ENCODE assay signal across 10 cellular contexts in genomic region chr5:163379298-163380155, GRCh38. TPM values are rescaled to one million over a fixed set of nuclear protein-coding genes. Genes with fewer than 3 reads are reported as not detected.
A peak's percentile ranks its signal among the peaks of the same experiment; 100 is the strongest.
DNase-seq lines count a peak whose midpoint lies in the region; ATAC-seq, FAIRE-seq and TF ChIP-seq lines count a peak whose summit lies in the region.
"Had no signal": no experiment of that assay in that cellular context is flagged by ENCODE, and none has a peak within 500 bp of the region (broad histone marks: within the 10 kb centered on the region; RNA-seq: fewer than 3 reads in every experiment).

No MANE protein-coding gene starts in this region.

- DNase-seq in Daoy (ENCODE audit: low read depth) (peak; percentile 83), NCI-H226 (peak; percentile 16), H1 (ENCODE audit: low read depth in 1 of 2, low spot score in 2 of 2) (no peak), neuronal stem cell (ENCODE audit: low spot score) (no peak), NCI-H146 (lab: John Stamatoyannopoulos, UW) (no peak)

- H3K36me3 ChIP-seq in H1 (ENCODE audit: control insufficient read depth in 2 of 4, insufficient read depth in 4 of 4, low read length in 3 of 4) (no peaks in the 10 kb centered on the region), neuronal stem cell (replicated peaks in 1 of 2; ENCODE audit: control insufficient read depth in 2 of 2, insufficient read depth in 2 of 2, low read length in 2 of 2) (no peaks in the 10 kb centered on the region)
- H3K36me3 ChIP-seq: thoracic aorta had no signal

- no peak for FAIRE-seq in H1 (lab: Jason Lieb, UNC)
- FAIRE-seq: colon had no signal

- no peak overlapping the region for H3K4ac ChIP-seq in H1 (replicated peaks; ENCODE audit: insufficient read length, low read depth, low read length)
- no peak overlapping the region for H3K4ac ChIP-seq in neuronal stem cell (ENCODE audit: low read length)

- H3K4me3 ChIP-seq in H1 (ENCODE audit: extremely low read depth in 1 of 4, insufficient read depth in 2 of 4, low read depth in 3 of 4, low read length in 4 of 4) = no peak overlapping the region
- H3K4me3 ChIP-seq in neuronal stem cell (ENCODE audit: low read length in 2 of 2) = no peak overlapping the region
- H3K4me3 ChIP-seq: thoracic aorta had no signal

- H3K4me2 ChIP-seq in H1 (ENCODE audit: insufficient read depth in 1 of 2, low read depth in 2 of 2, low read length in 2 of 2) (no peak overlapping the region), neuronal stem cell (ENCODE audit: insufficient read depth, low read length, poor library complexity, severe bottlenecking) (no peak overlapping the region)

- H3K56ac ChIP-seq in H1 (replicated peaks; ENCODE audit: insufficient read length, low read depth, low read length) = no peak overlapping the region

- no peak for TF ChIP-seq RAD21 in H1 (IDR thresholded peaks at IDR 0.05 in 1 of 2, conservative IDR thresholded peaks at IDR 0.05 in 1 of 2; ENCODE audit: low read depth in 2 of 2, low read length in 2 of 2)

- no peak for TF ChIP-seq EP300 in H1 (IDR thresholded peaks at IDR 0.05; ENCODE audit: borderline replicate concordance in 1 of 2, low read depth in 2 of 2, low read length in 2 of 2)

- no peaks in the 10 kb centered on the region for H3K9me3 ChIP-seq in H1 (ENCODE audit: insufficient read depth in 2 of 2, low read depth in 1 of 2, low read length in 1 of 2)
- no peaks in the 10 kb centered on the region for H3K9me3 ChIP-seq in neuronal stem cell (replicated peaks in 1 of 2; ENCODE audit: control insufficient read depth in 2 of 2, insufficient read depth in 1 of 2, low read depth in 1 of 2, low read length in 2 of 2)
- H3K9me3 ChIP-seq: thoracic aorta had no signal

- no peak for TF ChIP-seq CTCF in H1 (IDR thresholded peaks at IDR 0.05; ENCODE audit: control extremely low read depth in 1 of 3, insufficient read depth in 1 of 3, low read depth in 1 of 3, low read length in 3 of 3)

- ATAC-seq in GM21526 (IDR thresholded peaks at IDR 0.05; ENCODE audit: low FRiP score, unreplicated experiment) (no peak), HG03139 (IDR thresholded peaks at IDR 0.05; ENCODE audit: unreplicated experiment) (no peak), HG03108 (IDR thresholded peaks at IDR 0.05; ENCODE audit: unreplicated experiment) (no peak)

- H3K27ac ChIP-seq in H1 (ENCODE audit: low read depth, low read length) (no peak overlapping the region), neuronal stem cell (replicated peaks; ENCODE audit: low read length) (no peak overlapping the region)
- H3K27ac ChIP-seq: thoracic aorta had no signal

- H3K79me2 ChIP-seq in H1 (ENCODE audit: control insufficient read depth in 1 of 2, insufficient read depth in 2 of 2, low read length in 2 of 2) = no peaks in the 10 kb centered on the region

- H2BK12ac ChIP-seq in H1 (ENCODE audit: low read depth, low read length) (no peak overlapping the region), neuronal stem cell (ENCODE audit: low read length) (no peak overlapping the region)

- H4K20me1 ChIP-seq in H1 (replicated peaks in 1 of 2; ENCODE audit: control insufficient read depth in 1 of 2, insufficient read depth in 2 of 2, low read length in 2 of 2) = no peaks in the 10 kb centered on the region

- H2AFZ ChIP-seq in H1 (ENCODE audit: low read length) (no peak overlapping the region), neuronal stem cell (ENCODE audit: low read length) (peak overlapping the region; percentile 24)

- no peaks in the 10 kb centered on the region for H3K23me2 ChIP-seq in H1 (ENCODE audit: low read depth, low read length)

- H3K14ac ChIP-seq in H1 (ENCODE audit: insufficient read length) = no peak overlapping the region
- no peak overlapping the region for H3K14ac ChIP-seq in neuronal stem cell (ENCODE audit: low read length)

- H4K5ac ChIP-seq in H1 (ENCODE audit: insufficient read length, low read depth, low read length) = no peak overlapping the region

- TF ChIP-seq POLR2A in H1 (IDR thresholded peaks at IDR 0.05; ENCODE audit: control extremely low read depth in 1 of 2, low read depth in 2 of 2, low read length in 2 of 2) = no peak

- H3K79me1 ChIP-seq in H1 (ENCODE audit: low read depth, low read length) (no peaks in the 10 kb centered on the region), neuronal stem cell (ENCODE audit: low read depth, low read length) (no peaks in the 10 kb centered on the region)

- H3K9ac ChIP-seq in H1 (replicated peaks in 1 of 4; ENCODE audit: extremely low read depth in 1 of 4, low read depth in 3 of 4, low read length in 3 of 4) (no peak overlapping the region), neuronal stem cell (ENCODE audit: low read depth, low read length, poor library complexity) (no peak overlapping the region)

- no peak overlapping the region for H2BK15ac ChIP-seq in H1 (ENCODE audit: low read length)
- H2BK15ac ChIP-seq in neuronal stem cell (ENCODE audit: low read length) = no peak overlapping the region

- H3K4me1 ChIP-seq in H1 (replicated peaks in 1 of 4; ENCODE audit: control insufficient read depth in 3 of 4, insufficient read depth in 4 of 4, low read length in 3 of 4) = peaks cover 0 to 18% (median 5%) of the 10 kb centered on the region in 4 experiments; a peak in 4 of 7 replicates
- peaks cover 0 to 7% of the 10 kb centered on the region in 2 donors for H3K4me1 ChIP-seq in neuronal stem cell (ENCODE audit: control insufficient read depth in 2 of 2, insufficient read depth in 1 of 2, low read depth in 1 of 2, low read length in 2 of 2)

- H2BK120ac ChIP-seq in H1 (replicated peaks; ENCODE audit: low read depth, low read length) (no peak overlapping the region), neuronal stem cell (ENCODE audit: low read depth, low read length) (no peak overlapping the region)

- H3K23ac ChIP-seq in H1 (ENCODE audit: insufficient read length) (no peak overlapping the region), neuronal stem cell (ENCODE audit: low read depth, low read length, poor library complexity) (no peak overlapping the region)

- POLR2A ChIA-PET in H1 (lab: Charles Lee; ENCODE audit: partially characterized antibody) = no interaction called here

- H3K18ac ChIP-seq in H1 (ENCODE audit: extremely low read depth, low read length) = no peak overlapping the region
- no peak overlapping the region for H3K18ac ChIP-seq in neuronal stem cell (ENCODE audit: low read length)

- no peak overlapping the region for H4K91ac ChIP-seq in H1 (replicated peaks; ENCODE audit: insufficient read length, low read length)
- H4K91ac ChIP-seq in neuronal stem cell (ENCODE audit: low read depth, low read length, poor library complexity) = no peak overlapping the region

- H4K8ac ChIP-seq in H1 (ENCODE audit: extremely low read depth, insufficient read depth, low read length) = no peak overlapping the region
- no peak overlapping the region for H4K8ac ChIP-seq in neuronal stem cell (ENCODE audit: low read depth, low read length)

- H2BK20ac ChIP-seq in H1 (ENCODE audit: low read length) = no peak overlapping the region

- H2BK5ac ChIP-seq in H1 (ENCODE audit: low read depth, low read length) (no peak overlapping the region), neuronal stem cell (ENCODE audit: low read length) (no peak overlapping the region)

- WGBS in H1 (ENCODE audit: extremely low coverage in 1 of 2, insufficient coverage in 1 of 2, insufficient read length in 1 of 2, insufficient replicate concordance in 2 of 2, low coverage in 1 of 2, low lambda C conversion rate in 2 of 2, missing lambda C conversion rate in 1 of 2), 2 experiments = 89% methylated on average over 7 of the region's 7 CpGs; no CpG with 5 or more reads in 1 of the 2 experiments
- no CpG with 5 or more reads among the region's 7 CpGs for WGBS in neuronal stem cell (ENCODE audit: extremely low coverage in 2 of 2, insufficient read length in 2 of 2, insufficient replicate concordance in 1 of 2), 2 donors

- CTCF ChIA-PET in H1 (lab: Charles Lee; ENCODE audit: partially characterized antibody) = interaction anchor here (1.0 to 1.4 kb wide), 2 partner anchors 21 to 1170 kb away, joined by 3 read pairs; no protein-coding TSS in a partner anchor

- H2AK5ac ChIP-seq in H1 (ENCODE audit: low read depth, low read length) (no peak overlapping the region), neuronal stem cell (ENCODE audit: low read depth, low read length) (no peak overlapping the region)

- H3K27me3 ChIP-seq in H1 (replicated peaks in 1 of 4; ENCODE audit: control insufficient read depth in 3 of 4, extremely low read depth in 1 of 4, insufficient read depth in 3 of 4, low read length in 3 of 4) (no peaks in the 10 kb centered on the region), neuronal stem cell (ENCODE audit: control insufficient read depth in 3 of 3, insufficient read depth in 3 of 3, low read depth in 1 of 3, low read length in 3 of 3) (no peaks in the 10 kb centered on the region)

TF ChIP-seq in H1, 55 proteins besides CTCF, POLR2A, EP300 and RAD21 (continues in another document):
- TF ChIP-seq POLR2AphosphoS5 (IDR thresholded peaks at IDR 0.05; ENCODE audit: low read depth, low read length) (no peak), CEBPB (IDR thresholded peaks at IDR 0.05; ENCODE audit: low read depth, low read length) (0 out of 2 replicates have a peak, but pooled peaks have one; percentile 19), FOSL1 (IDR thresholded peaks at IDR 0.05; ENCODE audit: insufficient read depth, low read depth, low read length) (no peak), EGR1 (IDR thresholded peaks at IDR 0.05; ENCODE audit: borderline replicate concordance, low read depth, low read length) (no peak), NANOG (IDR thresholded peaks at IDR 0.05; ENCODE audit: insufficient read depth, low read depth, low read length, poor library complexity, severe bottlenecking) (no peak), CHD2 (IDR thresholded peaks at IDR 0.05; ENCODE audit: low read length) (no peak), RFX5 (IDR thresholded peaks at IDR 0.05; ENCODE audit: borderline replicate concordance, low read depth, low read length) (no peak), JUND (IDR thresholded peaks at IDR 0.05; ENCODE audit: low read length) (peak; percentile 64; the same call in 1 of the 2 replicates)

RNA-seq across cellular contexts. Expression of gene CCNG1, which starts 57.9 kb away (rescaled TPM):
- 147 and 192 TPM in 2 replicates for total RNA-seq in Daoy (2014; rRNA removed; shearing (Covaris generic))
- 363 and 369 TPM in 2 replicates for total RNA-seq in H1 (2021; fragmentation: NEBNext Ultra II Directional; extraction: Animal tissue kit (Norgen Biotek cat#: 25700))
- 84.2 and 165 TPM in 2 replicates for polyA plus RNA-seq in H1 (2011; rRNA removed)
- polyA plus RNA-seq in H1 (2011; cell fraction: cytosol; rRNA removed) = 161 TPM
- polyA plus RNA-seq in H1 (2011; cell fraction: nucleus; rRNA removed) = 578 TPM
- polyA plus RNA-seq in H1 (2012, experiment 1 of 2) = 406 to 539 TPM (median 492 TPM) in 4 replicates
- 47.5 TPM for polyA plus RNA-seq in H1 (2012, experiment 2 of 2)
- polyA plus RNA-seq in H1 (2013, experiment 1 of 2) = 418 TPM
- polyA plus RNA-seq in H1 (2013, experiment 2 of 2) = 323 TPM
- 199 and 395 TPM in 2 replicates for polyA minus RNA-seq in H1 (2011; rRNA and poly(A)+ RNA removed)
- polyA minus RNA-seq in H1 (2011; cell fraction: cytosol; rRNA and poly(A)+ RNA removed) = 114 TPM
- polyA minus RNA-seq in H1 (2011; cell fraction: nucleus; rRNA and poly(A)+ RNA removed) = 471 TPM
- polyA plus RNA-seq in neuronal stem cell (2013, experiment 1 of 2) = 337 TPM
- polyA plus RNA-seq in neuronal stem cell (2013, experiment 2 of 2) = 347 TPM

Comparison
In these comparisons a context has a peak if more than half of its experiments do, and no peak if none do; other contexts are left out.
1. DNase-seq: peak in Daoy (single experiment) and NCI-H226 (single experiment); none in H1 (0 of 2), neuronal stem cell (single experiment) and NCI-H146 (single experiment).